In genomic region chr3:76582632-76583378, GRCh38 we compare ENCODE assay signal across 22 cellular contexts.
DNase-seq lines count a peak whose midpoint lies in the region; FAIRE-seq lines count a peak whose summit lies in the region.
"Had no signal": no experiment of that assay in that cellular context is flagged by ENCODE, and none has a peak within 500 bp of the region (broad histone marks: within the 10 kb centered on the region; RNA-seq: fewer than 3 reads in every experiment).

No MANE protein-coding gene starts in this region.

- DNase-seq in NCI-H2171 treated with DMSO at 0.1 percent for 48 hours (lab: John Stamatoyannopoulos, UW) (peak; percentile 5), NCI-H2171 (lab: John Stamatoyannopoulos, UW) (no peak), NCI-H524 treated with DMSO at 0.1 percent for 48 hours (lab: John Stamatoyannopoulos, UW) (peak; percentile 6), fibroblast of the conjunctiva (ENCODE audit: low read depth) (peak; percentile 6), skeletal muscle cell (ENCODE audit: low read depth) (peak; percentile 45), LoVo (ENCODE audit: low spot score) (no peak), GM19239 (ENCODE audit: insufficient read length, low spot score) (no peak), NCI-H2107 treated with DMSO at 0.1 percent for 48 hours (lab: John Stamatoyannopoulos, UW; ENCODE audit: unreplicated experiment) (no peak)
- DNase-seq: 8988T; CD8-positive, alpha-beta T cell; DMS 273 treated with DMSO at 0.1 percent for 48 hours; GF-D8; MG63; NCI-H1092 treated with DMSO at 0.1 percent for 48 hours; NCI-H2081 treated with DMSO at 0.1 percent for 48 hours; NCI-H446; NCI-H774; SK-N-SH had no signal

- no peak for FAIRE-seq in GM19239 (lab: Jason Lieb, UNC)
- FAIRE-seq: GM12891, GM18507, HepG2 had no signal

- H3K4me3 ChIP-seq in skeletal muscle cell (ENCODE audit: low read depth, low read length) = no peak overlapping the region
- H3K4me3 ChIP-seq: GM23338, MG63 had no signal

Comparison
In these comparisons a context has a peak if more than half of its experiments do, and no peak if none do; other contexts are left out.
1. DNase-seq: peak in NCI-H2171 treated with DMSO at 0.1 percent for 48 hours (single experiment), NCI-H524 treated with DMSO at 0.1 percent for 48 hours (single experiment), fibroblast of the conjunctiva (single experiment) and skeletal muscle cell (single experiment); none in NCI-H2171 (single experiment), LoVo (single experiment), GM19239 (single experiment) and NCI-H2107 treated with DMSO at 0.1 percent for 48 hours (single experiment).